In genomic region chr1:20125091-20125490, GRCh38 we compare ENCODE assay signal across 1 cellular context.
A peak's percentile ranks its signal among the peaks of the same experiment; 100 is the strongest.
TF ChIP-seq lines count a peak whose summit lies in the region.

No MANE protein-coding gene starts in this region.

TF ChIP-seq in K562, 482 proteins besides CTCF, POLR2A, EP300 and RAD21 (continued from another document):
- TF ChIP-seq CCNT2 (IDR thresholded peaks at IDR 0.05; ENCODE audit: borderline replicate concordance, extremely low read depth, insufficient read length, low read depth, low read length) (no peak), CEBPB (tag; IDR thresholded peaks at IDR 0.05) (peak; percentile 70), TCF3 (CRISPR knock-in tag; IDR thresholded peaks at IDR 0.05) (peak; percentile 43), DIDO1 (tag; IDR thresholded peaks at IDR 0.05; ENCODE audit: low read depth) (0 out of 2 replicates have a peak, but pooled peaks have one; percentile 13), CBFA2T3 (IDR thresholded peaks at IDR 0.05) (peak; percentile 45)
- TF ChIP-seq, protein P1, sequence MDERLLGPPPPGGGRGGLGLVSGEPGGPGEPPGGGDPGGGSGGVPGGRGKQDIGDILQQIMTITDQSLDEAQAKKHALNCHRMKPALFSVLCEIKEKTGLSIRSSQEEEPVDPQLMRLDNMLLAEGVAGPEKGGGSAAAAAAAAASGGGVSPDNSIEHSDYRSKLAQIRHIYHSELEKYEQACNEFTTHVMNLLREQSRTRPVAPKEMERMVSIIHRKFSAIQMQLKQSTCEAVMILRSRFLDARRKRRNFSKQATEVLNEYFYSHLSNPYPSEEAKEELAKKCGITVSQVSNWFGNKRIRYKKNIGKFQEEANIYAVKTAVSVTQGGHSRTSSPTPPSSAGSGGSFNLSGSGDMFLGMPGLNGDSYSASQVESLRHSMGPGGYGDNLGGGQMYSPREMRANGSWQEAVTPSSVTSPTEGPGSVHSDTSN (CRISPR knock-in tag; IDR thresholded peaks at IDR 0.05; ENCODE audit: low read depth), result no peak
- TF ChIP-seq, protein P1 (tag; conservative IDR thresholded peaks at IDR 0.05; ENCODE audit: low read depth), result 0 out of 2 replicates have a peak, but pooled peaks have one; percentile 15
TF ChIP-seq in K562: peak in this region for 6.
